ENCODE assay signal across 36 cellular contexts in genomic region chrX:142186103-142186502, GRCh38. TPM values are rescaled to one million over a fixed set of nuclear protein-coding genes. Genes with fewer than 3 reads are reported as not detected.
"Had no signal": no experiment of that assay in that cellular context is flagged by ENCODE, and none has a peak within 500 bp of the region (broad histone marks: within the 10 kb centered on the region; RNA-seq: fewer than 3 reads in every experiment).

No MANE protein-coding gene starts in this region.

- H3K9me2 ChIP-seq: SK-N-SH had no signal

- H3K9ac ChIP-seq: SK-N-SH had no signal

- H3K4me3 ChIP-seq: SJSA1 had no signal

- H3K9me3 ChIP-seq: SJSA1, SK-N-SH had no signal

- H3K4me1 ChIP-seq: SJSA1 had no signal

- H3K4me2 ChIP-seq: SK-N-SH had no signal

- DNase-seq: activated CD4-positive, alpha-beta memory T cell treated with anti-CD3 and anti-CD28 coated beads for 36 hours; activated CD4-positive, alpha-beta T cell treated with anti-CD3 and anti-CD28 coated beads for 36 hours; activated CD4-positive, alpha-beta T cell treated with anti-CD3 and anti-CD28 coated beads, Interleukin-2, amount 50 U/mL, for 1 hour; activated CD8-positive, alpha-beta memory T cell treated with anti-CD3 and anti-CD28 coated beads for 24 hours; activated CD8-positive, alpha-beta memory T cell treated with anti-CD3 and anti-CD28 coated beads, Interleukin-2, amount 10 ng/mL, durations not matched to agents 7 days and 5 days; activated CD8-positive, alpha-beta memory T cell treated with anti-CD3 and anti-CD28 coated beads, Interleukin-2, amount 50 U/mL, for 48 hours; activated effector memory CD4-positive, alpha-beta T cell treated with anti-CD3 and anti-CD28 coated beads, Interleukin-2, amount 50 U/mL, for 16 hours; activated naive CD4-positive, alpha-beta T cell; activated naive CD4-positive, alpha-beta T cell treated with anti-CD3 and anti-CD28 coated beads, Interleukin-2, amount 50 U/mL, for 16 hours; activated naive CD8-positive, alpha-beta T cell treated with anti-CD3 and anti-CD28 coated beads for 36 hours; activated T-cell treated with anti-CD3 and anti-CD28 coated beads, Interleukin-2, amount 50 U/mL, for 1 hour; activated T-cell treated with anti-CD3 and anti-CD28 coated beads, Interleukin-2, amount 50 U/mL, for 72 hours; amniotic stem cell; aorta; caudate nucleus; cerebellar nuclear complex; cortex of kidney; Karpas-422; MM.1S; NCI-H1092 treated with DMSO at 0.1 percent for 48 hours; NCI-H1417; NCI-H146; NCI-H187; NCI-H2029 treated with DMSO at 0.1 percent for 48 hours; NCI-H2171 treated with DMSO at 0.1 percent for 48 hours; NCI-H226; NCI-H446 treated with DMSO at 0.1 percent for 48 hours; NCI-H524 treated with DMSO at 0.1 percent for 48 hours; OCI-M1; SHP77 treated with DMSO at 0.1 percent for 48 hours; SK-N-SH had no signal

- H3K27ac ChIP-seq: SJSA1 had no signal

- ATAC-seq: activated CD4-positive, alpha-beta T cell treated with anti-CD3 and anti-CD28 coated beads for 36 hours; activated CD4-positive, CD25-positive, alpha-beta regulatory T cell treated with anti-CD3 and anti-CD28 coated beads, Interleukin-2, amount 50 U/mL, for 24 hours; activated CD8-positive, alpha-beta memory T cell treated with anti-CD3 and anti-CD28 coated beads, Interleukin-2, amount 10 ng/mL, durations not matched to agents 7 days and 5 days; activated T-cell treated with anti-CD3 and anti-CD28 coated beads, Interleukin-2, amount 50 U/mL, for 72 hours; activated T-helper 17 cell treated with anti-CD3 and anti-CD28 coated beads, Interleukin-2, amount 50 U/mL, for 72 hours; Panc1; WTC11 had no signal

- H3K36me3 ChIP-seq: SJSA1 had no signal

- H3K27me3 ChIP-seq: SJSA1 had no signal

RNA-seq across cellular contexts. Expression of gene MAGEC2, which starts 19.0 kb away (rescaled TPM):
- total RNA-seq: activated CD4-positive, alpha-beta memory T cell treated with anti-CD3 and anti-CD28 coated beads for 36 hours; activated CD4-positive, alpha-beta T cell treated with anti-CD3 and anti-CD28 coated beads for 36 hours; activated CD8-positive, alpha-beta memory T cell treated with anti-CD3 and anti-CD28 coated beads, Interleukin-2, amount 10 ng/mL, durations not matched to agents 7 days and 5 days; activated naive CD8-positive, alpha-beta T cell treated with anti-CD3 and anti-CD28 coated beads for 36 hours; activated T-cell treated with anti-CD3 and anti-CD28 coated beads, Interleukin-2, amount 50 U/mL, for 72 hours; activated T-helper 17 cell treated with anti-CD3 and anti-CD28 coated beads, Interleukin-2, amount 50 U/mL, for 72 hours; aorta; SJSA1 had no signal
